Comparison of ENCODE assay signal across 7 cellular contexts in genomic region chr12:30588572-30588971, GRCh38.
DNase-seq lines count a peak whose midpoint lies in the region; ATAC-seq, FAIRE-seq and TF ChIP-seq lines count a peak whose summit lies in the region.
"Not testable (repeated sequence)": the region's sequence is repeated elsewhere in the genome, so short reads cannot be mapped to it uniquely, and the experiment has no call there.

No MANE protein-coding gene starts in this region.

- not testable (repeated sequence) for H3K36me3 Mint-ChIP-seq in Caco-2 (ENCODE audit: insufficient read depth, unreplicated experiment)

- H2AFZ ChIP-seq in PC-9; K562 (ENCODE audit: low read depth, low read length); HepG2 (ENCODE audit: low read length): not testable (repeated sequence)

- in situ Hi-C loops in K562 (cut with MboI); HepG2 (cut with HindIII; ENCODE audit: extremely low pct_ligation_motif_present, low pct_unique_long_range_greater_than_20kb): not testable (repeated sequence)

- H3K27ac ChIP-seq in HEK293 (ENCODE audit: extremely low read depth, low read depth, low read length); PC-9; K562 (ENCODE audit: extremely low read depth, low read depth, low read length); HepG2 (ENCODE audit: extremely low read length, insufficient read depth, low read length): not testable (repeated sequence)

- TF ChIP-seq EP300 in K562 (IDR thresholded peaks at IDR 0.05; ENCODE audit: low read length); HepG2 (IDR thresholded peaks at IDR 0.05; ENCODE audit: low read depth in 2 of 2, low read length in 2 of 2); HepG2 (CRISPR knock-in tag; IDR thresholded peaks at IDR 0.05; ENCODE audit: borderline replicate concordance): not testable (repeated sequence)

- H3K4me3 ChIP-seq in Caco-2 (ENCODE audit: low read depth, low read length); HEK293 (ENCODE audit: low read depth, low read length); PC-9; K562; HepG2 (replicated peaks in 1 of 3; ENCODE audit: insufficient read depth in 1 of 3, low read depth in 2 of 3, low read length in 3 of 3): not testable (repeated sequence)

- not testable (repeated sequence) for H3K27ac Mint-ChIP-seq in Caco-2 (ENCODE audit: unreplicated experiment)

- not testable (repeated sequence) for H3K79me2 ChIP-seq in PC-9 (ENCODE audit: low read depth); K562 (ENCODE audit: control insufficient read depth, insufficient read depth, low read length); HepG2 (ENCODE audit: insufficient read depth, low read length)

- H3K9ac ChIP-seq in K562 (ENCODE audit: insufficient read depth in 1 of 2, low read depth in 2 of 2, low read length in 2 of 2); HepG2 (ENCODE audit: insufficient read depth, low read depth, low read length): not testable (repeated sequence)

- not testable (repeated sequence) for ATAC-seq in K562, HepG2

- not testable (repeated sequence) for TF ChIP-seq POLR2A in K562 (conservative IDR thresholded peaks at IDR 0.05); HepG2 (IDR thresholded peaks at IDR 0.05; ENCODE audit: insufficient read depth in 1 of 2, low read depth in 2 of 2, low read length in 2 of 2)

- DNase-seq in Caco-2; PC-9; K562 (ENCODE audit: extremely low read depth in 1 of 4, low spot score in 3 of 4); HepG2 (ENCODE audit: low spot score): not testable (repeated sequence)
- DNase-seq in NCI-H2171 treated with DMSO at 0.1 percent for 48 hours (lab: John Stamatoyannopoulos, UW) (peak; percentile 32), NCI-H69 (lab: John Stamatoyannopoulos, UW) (peak; percentile 67)

- H3K4me1 Mint-ChIP-seq in Caco-2 (ENCODE audit: low read depth, unreplicated experiment) = not testable (repeated sequence)

- not testable (repeated sequence) for TF ChIP-seq CTCF in Caco-2 (IDR thresholded peaks at IDR 0.05; ENCODE audit: insufficient read depth in 1 of 2, low read depth in 1 of 2, low read length in 1 of 2, severe bottlenecking in 1 of 2, unreplicated experiment in 1 of 2); HEK293 (tag by site-specific recombination; IDR thresholded peaks at IDR 0.05); PC-9 (conservative IDR thresholded peaks at IDR 0.05); K562 (IDR thresholded peaks at IDR 0.05 in 2 of 3, conservative IDR thresholded peaks at IDR 0.05 in 1 of 3; ENCODE audit: insufficient read depth in 2 of 3, low read depth in 1 of 3, low read length in 3 of 3); HepG2 (CRISPR knock-in tag; IDR thresholded peaks at IDR 0.05)

- H3K27me3 Mint-ChIP-seq in Caco-2 (ENCODE audit: insufficient read depth, unreplicated experiment) = not testable (repeated sequence)

- peak overlapping the region; percentile 24 for H3K4me3 Mint-ChIP-seq in Caco-2 (ENCODE audit: unreplicated experiment)

- H3K9me3 Mint-ChIP-seq in Caco-2 (ENCODE audit: unreplicated experiment) = not testable (repeated sequence)

- H3F3A ChIP-seq in PC-9 (ENCODE audit: insufficient read depth, low read depth) = not testable (repeated sequence)

- POLR2A ChIA-PET in Caco-2 (lab: Charles Lee); HEK293 (lab: Yijun Ruan, JAX); PC-9 (lab: Charles Lee; ENCODE audit: unreplicated experiment); HepG2 (lab: Yijun Ruan, JAX): not testable (repeated sequence)
- POLR2A ChIA-PET in K562 (lab: Yijun Ruan, JAX) = interaction anchor here (1.4 kb wide), 1 partner anchor 10 kb away, joined by 6 read pairs; no protein-coding TSS in a partner anchor

- H3K9me3 ChIP-seq in Caco-2; HEK293 (ENCODE audit: control insufficient read depth, insufficient read depth, low read depth, low read length); PC-9 (ENCODE audit: insufficient read depth, low read depth); K562 (replicated peaks; ENCODE audit: control insufficient read depth, insufficient read depth, low read depth, low read length); HepG2 (ENCODE audit: low read length): not testable (repeated sequence)

- not testable (repeated sequence) for H4K20me1 ChIP-seq in PC-9 (ENCODE audit: insufficient read depth); K562 (replicated peaks; ENCODE audit: control insufficient read depth, insufficient read depth, low read length); HepG2 (ENCODE audit: insufficient read depth, low read length)

- H3K27me3 ChIP-seq in Caco-2 (replicated peaks; ENCODE audit: control insufficient read depth, insufficient read depth, low read length); PC-9 (ENCODE audit: insufficient read depth, low read depth); K562 (ENCODE audit: control insufficient read depth in 2 of 2, insufficient read depth in 2 of 2, low read length in 2 of 2); HepG2 (ENCODE audit: control insufficient read depth in 1 of 2, insufficient read depth in 2 of 2, low read length in 2 of 2): not testable (repeated sequence)

- H3K4me2 ChIP-seq in PC-9 = peak overlapping the region; percentile 63
- H3K4me2 ChIP-seq in K562 (ENCODE audit: insufficient read depth, low read length) = 0 out of 2 replicates have a peak overlapping the region, but pooled peaks have one; percentile 41
- not testable (repeated sequence) for H3K4me2 ChIP-seq in HepG2 (ENCODE audit: low read depth, low read length)

- not testable (repeated sequence) for H3K9me1 ChIP-seq in K562 (ENCODE audit: control insufficient read depth, insufficient read depth, low read length)

- not testable (repeated sequence) for H3K4me1 ChIP-seq in Caco-2; HEK293 (ENCODE audit: control insufficient read depth, insufficient read depth, low read length); PC-9 (replicated peaks; ENCODE audit: insufficient read depth); K562 (replicated peaks in 1 of 2; ENCODE audit: control insufficient read depth in 2 of 2, insufficient read depth in 2 of 2, low read length in 2 of 2); HepG2 (ENCODE audit: insufficient read depth, low read length)

- CTCF ChIA-PET in Caco-2 (lab: Charles Lee); HEK293 (lab: Yijun Ruan, JAX); PC-9 (lab: Charles Lee); K562 (lab: Yijun Ruan, JAX; ENCODE audit: low intra/inter-chr PET ratio); HepG2 (lab: Yijun Ruan, JAX; ENCODE audit: low intra/inter-chr PET ratio, low total read pairs): not testable (repeated sequence)

- not testable (repeated sequence) for TF ChIP-seq RAD21 in K562 (CRISPR knock-in tag; conservative IDR thresholded peaks at IDR 0.05 in 1 of 2, IDR thresholded peaks at IDR 0.05 in 1 of 2); HepG2 (CRISPR knock-in tag; IDR thresholded peaks at IDR 0.05)

- H3K36me3 ChIP-seq in Caco-2 (ENCODE audit: control insufficient read depth, insufficient read depth, low read length); HEK293 (ENCODE audit: control insufficient read depth in 2 of 2, insufficient read depth in 1 of 2, low read length in 2 of 2); PC-9 (ENCODE audit: low read depth); K562 (ENCODE audit: control insufficient read depth, insufficient read depth, low read length); HepG2 (replicated peaks in 1 of 2; ENCODE audit: control insufficient read depth in 1 of 2, insufficient read depth in 2 of 2, low read length in 2 of 2): not testable (repeated sequence)

- BruUV-seq in Caco-2 (replicated peaks; lab: Mats Ljungman, UMichigan); PC-9 (replicated peaks; lab: Mats Ljungman, UMichigan); K562 (replicated peaks; lab: Mats Ljungman, UMichigan); HepG2 (replicated peaks; lab: Mats Ljungman, UMichigan): not testable (repeated sequence)

- 6% methylated on average over 7 of the region's 13 CpGs for WGBS in K562 (ENCODE audit: insufficient coverage, low coverage, missing lambda C conversion rate)
- WGBS in HepG2 (ENCODE audit: low lambda C conversion rate) = 45% methylated on average over 8 of the region's 13 CpGs

- H3K9me2 ChIP-seq in PC-9 (ENCODE audit: insufficient read depth) = not testable (repeated sequence)

- intact Hi-C loops in Caco-2 (cut with micrococcal nuclease; ENCODE audit: unreplicated experiment); PC-9 (cut with micrococcal nuclease; ENCODE audit: unreplicated experiment); K562 (cut with micrococcal nuclease); HepG2 (cut with micrococcal nuclease; ENCODE audit: unreplicated experiment): not testable (repeated sequence)

- FAIRE-seq in K562 (lab: Jason Lieb, UNC); HepG2 (lab: Jason Lieb, UNC): not testable (repeated sequence)

TF ChIP-seq in HEK293, 187 proteins besides CTCF, POLR2A, EP300 and RAD21 (continues in another document):
- peak; percentile 25; the same call in 1 of the 2 replicates for TF ChIP-seq IKZF3 (tag by site-specific recombination; IDR thresholded peaks at IDR 0.05)

TF ChIP-seq in HepG2, 621 proteins besides CTCF, POLR2A, EP300 and RAD21 (continues in another document):
- not testable (repeated sequence) for TF ChIP-seq FOXA1 (IDR thresholded peaks at IDR 0.05)
- TF ChIP-seq FOXA1 (CRISPR knock-in tag; IDR thresholded peaks at IDR 0.05) = 0 out of 2 replicates have a peak, but pooled peaks have one; percentile 34
